8 cellular contexts compared by ENCODE assay signal in genomic region chr1:8025671-8026144, GRCh38. TPM values are rescaled to one million over a fixed set of nuclear protein-coding genes. Genes with fewer than 3 reads are reported as not detected.
DNase-seq lines count a peak whose midpoint lies in the region; ATAC-seq, FAIRE-seq and TF ChIP-seq lines count a peak whose summit lies in the region.

No MANE protein-coding gene starts in this region.

- H3K4me1 Mint-ChIP-seq in activated T-helper 17 cell treated with anti-CD3 and anti-CD28 coated beads, Interleukin-2, amount 50 U/mL, for 72 hours, result peaks cover 11% of the 10 kb centered on the region

- peak overlapping the region; percentile 79 for H3K4me3 ChIP-seq in iPS-18c (ENCODE audit: insufficient read depth, low read depth, low read length)
- H3K4me3 ChIP-seq in stomach, result peak overlapping the region; percentile 68 to 83 (median 72)

- H3K9me3 Mint-ChIP-seq in activated T-helper 17 cell treated with anti-CD3 and anti-CD28 coated beads, Interleukin-2, amount 50 U/mL, for 72 hours, result no peaks in the 10 kb centered on the region

- no peaks in the 10 kb centered on the region for H3K36me3 ChIP-seq in stomach

- peak overlapping the region; percentile 84 for H3K4me3 Mint-ChIP-seq in activated T-helper 17 cell treated with anti-CD3 and anti-CD28 coated beads, Interleukin-2, amount 50 U/mL, for 72 hours

- TF ChIP-seq EP300 in stomach (IDR thresholded peaks at IDR 0.05), result no peak

- TF ChIP-seq CTCF in stomach (IDR thresholded peaks at IDR 0.05), result no peak
- TF ChIP-seq CTCF in D721Med (IDR thresholded peaks at IDR 0.05; ENCODE audit: insufficient read depth, missing control alignments), result no peak

- intact Hi-C loops in stomach (cut with DNase I; ENCODE audit: low total_unique reads), result no loop called here

- H3K36me3 Mint-ChIP-seq in activated T-helper 17 cell treated with anti-CD3 and anti-CD28 coated beads, Interleukin-2, amount 50 U/mL, for 72 hours (ENCODE audit: low read depth), result peaks cover 6% of the 10 kb centered on the region

- no peak for TF ChIP-seq POLR2A in GM18505 (IDR thresholded peaks at IDR 0.05; ENCODE audit: borderline replicate concordance, extremely low read depth, insufficient read depth, insufficient read length)
- no peak for TF ChIP-seq POLR2A in stomach (IDR thresholded peaks at IDR 0.05)

- peaks cover 19 to 67% (median 46%) of the 10 kb centered on the region in 4 donors for H3K4me1 ChIP-seq in stomach

- H3K27me3 Mint-ChIP-seq in activated T-helper 17 cell treated with anti-CD3 and anti-CD28 coated beads, Interleukin-2, amount 50 U/mL, for 72 hours, result peaks cover 16% of the 10 kb centered on the region

- H3K27ac ChIP-seq in stomach, result peak overlapping the region; percentile 88 to 98 (median 95)

- H3K27me3 ChIP-seq in stomach, result peaks cover 0 to 8% (median 0%) of the 10 kb centered on the region in 3 donors

- ATAC-seq in GM18505 (IDR thresholded peaks at IDR 0.05; ENCODE audit: unreplicated experiment) (peak; percentile 28), HG02571 (IDR thresholded peaks at IDR 0.05; ENCODE audit: unreplicated experiment) (peak; percentile 26)
- ATAC-seq in activated T-helper 17 cell treated with anti-CD3 and anti-CD28 coated beads, Interleukin-2, amount 50 U/mL, for 72 hours (replicated peaks), result peak; percentile 24

- no peak overlapping the region for H3K27ac Mint-ChIP-seq in activated T-helper 17 cell treated with anti-CD3 and anti-CD28 coated beads, Interleukin-2, amount 50 U/mL, for 72 hours

- 0 to 2% (median 1%) methylated on average over 6 to 69 of the region's 69 CpGs; no CpG with 5 or more reads in 1 of the 5 donors for WGBS in stomach, 5 donors

- no peak for FAIRE-seq in D721Med (lab: Jason Lieb, UNC)

- DNase-seq in stomach (no peak), NCI-H345 (lab: John Stamatoyannopoulos, UW) (no peak), DMS114 treated with DMSO at 0.1 percent for 48 hours (lab: John Stamatoyannopoulos, UW; ENCODE audit: unreplicated experiment) (no peak), D721Med (ENCODE audit: insufficient read length, low spot score) (no peak)

- no peaks in the 10 kb centered on the region for H3K9me3 ChIP-seq in iPS-18c (ENCODE audit: control insufficient read depth, insufficient read depth, low read length)
- no peaks in the 10 kb centered on the region for H3K9me3 ChIP-seq in stomach

RNA-seq across cellular contexts. Expression of gene ERRFI1, which starts 0.4 kb away (rescaled TPM):
- total RNA-seq in activated T-helper 17 cell treated with anti-CD3 and anti-CD28 coated beads, Interleukin-2, amount 50 U/mL, for 72 hours, result 1 to 10 TPM; 1.8 to 3.1 TPM
- total RNA-seq in stomach, result 100 to 1,000 TPM in 3 of 5 donors, 10 to 100 TPM in 1, 1 to 10 TPM in 1; 3.5 to 201 (median 134) TPM
- 10 to 100 TPM; 31.4 to 47.7 (median 41.4) TPM for polyA plus RNA-seq in stomach
